ENCODE assay signal across 31 cellular contexts in the genomic region with DNA sequence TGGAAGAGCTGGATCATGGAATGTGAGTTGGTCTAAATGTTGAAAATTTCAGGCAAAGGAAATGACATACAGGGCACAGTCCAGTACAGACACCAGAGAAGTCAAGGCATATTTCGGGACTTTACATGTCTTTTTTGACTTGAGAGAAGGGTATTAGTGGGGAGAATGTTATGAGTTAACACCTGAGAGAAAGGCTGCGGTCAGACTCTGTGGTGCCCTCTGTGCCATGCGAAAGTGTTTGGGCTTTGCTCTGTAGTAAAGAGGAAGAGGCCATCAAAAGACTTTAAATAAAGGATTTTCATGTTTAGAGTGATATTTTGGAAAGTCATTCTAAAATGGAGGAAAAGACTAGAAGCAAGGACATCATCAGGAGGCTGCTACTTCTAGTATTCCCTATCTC.
"Had no signal": no experiment of that assay in that cellular context is flagged by ENCODE, and none has a peak within 500 bp of the region (broad histone marks: within the 10 kb centered on the region; RNA-seq: fewer than 3 reads in every experiment).

No MANE protein-coding gene starts in this region.

- ATAC-seq: activated naive CD4-positive, alpha-beta T cell treated with anti-CD3 and anti-CD28 coated beads, Interleukin-2, amount 50 U/mL, for 72 hours; activated naive CD8-positive, alpha-beta T cell treated with anti-CD3 and anti-CD28 coated beads, Interleukin-2, amount 50 U/mL, for 24 hours; activated T-cell treated with anti-CD3 and anti-CD28 coated beads, Interleukin-2, amount 50 U/mL, for 4 hours; activated T-cell treated with anti-CD3 and anti-CD28 coated beads, Interleukin-2, amount 50 U/mL, for 72 hours; activated T-helper 17 cell treated with anti-CD3 and anti-CD28 coated beads, Interleukin-2, amount 50 U/mL, for 72 hours; body of pancreas had no signal

- H3K36me3 ChIP-seq: adrenal gland, ascending aorta, brain microvascular endothelial cell, breast epithelium, cardiac muscle cell had no signal

- DNase-seq: activated effector memory CD4-positive, alpha-beta T cell treated with anti-CD3 and anti-CD28 coated beads, Interleukin-2, amount 50 U/mL, for 16 hours; activated effector memory CD4-positive, alpha-beta T cell treated with Interleukin-2 at 50 U/mL for 16 hours; activated gamma-delta T cell; activated gamma-delta T cell treated with Interleukin-2 at 50 U/mL for 16 hours; activated naive CD4-positive, alpha-beta T cell; activated naive CD4-positive, alpha-beta T cell treated with anti-CD3 and anti-CD28 coated beads for 36 hours; activated naive CD4-positive, alpha-beta T cell treated with anti-CD3 and anti-CD28 coated beads, Interleukin-2, amount 10 ng/mL, durations not matched to agents 7 days and 5 days; activated naive CD4-positive, alpha-beta T cell treated with anti-CD3 and anti-CD28 coated beads, Interleukin-2, amount 50 U/mL, for 16 hours; activated naive CD4-positive, alpha-beta T cell treated with Interleukin-2 at 50 U/mL for 16 hours; activated naive CD8-positive, alpha-beta T cell treated with anti-CD3 and anti-CD28 coated beads for 36 hours; activated naive CD8-positive, alpha-beta T cell treated with anti-CD3 and anti-CD28 coated beads, Interleukin-2, amount 10 ng/mL, durations not matched to agents 7 days and 5 days; activated naive CD8-positive, alpha-beta T cell treated with anti-CD3 and anti-CD28 coated beads, Interleukin-2, amount 50 U/mL, for 24 hours; activated T-cell treated with anti-CD3 and anti-CD28 coated beads, Interleukin-2, amount 50 U/mL, for 24 hours; activated T-cell treated with anti-CD3 and anti-CD28 coated beads, Interleukin-2, amount 50 U/mL, for 4 hours; activated T-cell treated with anti-CD3 and anti-CD28 coated beads, Interleukin-2, amount 50 U/mL, for 48 hours; activated T-cell treated with anti-CD3 and anti-CD28 coated beads, Interleukin-2, amount 50 U/mL, for 72 hours; adrenal gland; amniotic stem cell; amygdala; anterior cingulate cortex; aorta; body of pancreas; brain microvascular endothelial cell; caudate nucleus; central memory CD4-positive, alpha-beta T cell; cerebellar nuclear complex had no signal

- H3K9me3 ChIP-seq: adrenal gland, ascending aorta, body of pancreas, breast epithelium had no signal

- H3K27me3 ChIP-seq: adrenal gland, ascending aorta, body of pancreas, brain microvascular endothelial cell, breast epithelium, cardiac muscle cell had no signal

- H3K4me1 ChIP-seq: adrenal gland, ascending aorta, body of pancreas, breast epithelium had no signal

- H3K4me3 ChIP-seq: adrenal gland, ascending aorta, body of pancreas, breast epithelium, cardiac muscle cell had no signal

- H3K27ac ChIP-seq: adrenal gland, ascending aorta, body of pancreas, brain microvascular endothelial cell, breast epithelium, cardiac muscle cell had no signal
